Comparison of ENCODE assay signal across 2 cellular contexts in the genomic region with DNA sequence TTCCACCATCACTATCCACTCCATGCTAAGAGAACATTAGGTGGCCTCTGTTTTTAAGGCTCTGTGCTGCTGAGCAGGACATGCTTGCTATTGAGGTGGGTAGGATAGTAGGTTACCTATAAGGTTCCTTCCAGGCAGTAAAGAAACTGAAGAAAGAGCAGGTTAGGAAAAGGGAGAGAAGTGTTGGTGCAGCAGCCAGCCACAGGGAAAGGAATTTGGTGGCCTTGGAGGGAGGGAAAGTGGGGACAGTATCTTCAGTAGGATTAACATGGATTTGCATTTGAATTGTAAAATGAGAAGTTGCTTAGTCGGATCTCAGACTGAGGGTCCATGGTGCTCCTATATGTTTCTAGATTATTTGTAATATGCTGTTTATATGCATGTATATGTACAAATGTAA.
TF ChIP-seq lines count a peak whose summit lies in the region.

No MANE protein-coding gene starts in this region.

TF ChIP-seq in GM12878, 131 proteins besides CTCF, POLR2A, EP300 and RAD21:
- TF ChIP-seq STAT3 (IDR thresholded peaks at IDR 0.05; ENCODE audit: low read depth, low read length) (no peak), RBBP5 (conservative IDR thresholded peaks at IDR 0.05) (no peak), EZH2 (IDR thresholded peaks at IDR 0.05; ENCODE audit: borderline replicate concordance, control insufficient read depth, low read depth, low read length) (no peak), HCFC1 (IDR thresholded peaks at IDR 0.05; ENCODE audit: low read length) (no peak), SREBF2 (IDR thresholded peaks at IDR 0.05; ENCODE audit: low read length) (no peak)
- TF ChIP-seq, protein P1, sequence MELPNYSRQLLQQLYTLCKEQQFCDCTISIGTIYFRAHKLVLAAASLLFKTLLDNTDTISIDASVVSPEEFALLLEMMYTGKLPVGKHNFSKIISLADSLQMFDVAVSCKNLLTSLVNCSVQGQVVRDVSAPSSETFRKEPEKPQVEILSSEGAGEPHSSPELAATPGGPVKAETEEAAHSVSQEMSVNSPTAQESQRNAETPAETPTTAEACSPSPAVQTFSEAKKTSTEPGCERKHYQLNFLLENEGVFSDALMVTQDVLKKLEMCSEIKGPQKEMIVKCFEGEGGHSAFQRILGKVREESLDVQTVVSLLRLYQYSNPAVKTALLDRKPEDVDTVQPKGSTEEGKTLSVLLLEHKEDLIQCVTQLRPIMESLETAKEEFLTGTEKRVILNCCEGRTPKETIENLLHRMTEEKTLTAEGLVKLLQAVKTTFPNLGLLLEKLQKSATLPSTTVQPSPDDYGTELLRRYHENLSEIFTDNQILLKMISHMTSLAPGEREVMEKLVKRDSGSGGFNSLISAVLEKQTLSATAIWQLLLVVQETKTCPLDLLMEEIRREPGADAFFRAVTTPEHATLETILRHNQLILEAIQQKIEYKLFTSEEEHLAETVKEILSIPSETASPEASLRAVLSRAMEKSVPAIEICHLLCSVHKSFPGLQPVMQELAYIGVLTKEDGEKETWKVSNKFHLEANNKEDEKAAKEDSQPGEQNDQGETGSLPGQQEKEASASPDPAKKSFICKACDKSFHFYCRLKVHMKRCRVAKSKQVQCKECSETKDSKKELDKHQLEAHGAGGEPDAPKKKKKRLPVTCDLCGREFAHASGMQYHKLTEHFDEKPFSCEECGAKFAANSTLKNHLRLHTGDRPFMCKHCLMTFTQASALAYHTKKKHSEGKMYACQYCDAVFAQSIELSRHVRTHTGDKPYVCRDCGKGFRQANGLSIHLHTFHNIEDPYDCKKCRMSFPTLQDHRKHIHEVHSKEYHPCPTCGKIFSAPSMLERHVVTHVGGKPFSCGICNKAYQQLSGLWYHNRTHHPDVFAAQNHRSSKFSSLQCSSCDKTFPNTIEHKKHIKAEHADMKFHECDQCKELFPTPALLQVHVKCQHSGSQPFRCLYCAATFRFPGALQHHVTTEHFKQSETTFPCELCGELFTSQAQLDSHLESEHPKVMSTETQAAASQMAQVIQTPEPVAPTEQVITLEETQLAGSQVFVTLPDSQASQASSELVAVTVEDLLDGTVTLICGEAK (IDR thresholded peaks at IDR 0.05; ENCODE audit: borderline replicate concordance): no peak
- TF ChIP-seq, protein P2, sequence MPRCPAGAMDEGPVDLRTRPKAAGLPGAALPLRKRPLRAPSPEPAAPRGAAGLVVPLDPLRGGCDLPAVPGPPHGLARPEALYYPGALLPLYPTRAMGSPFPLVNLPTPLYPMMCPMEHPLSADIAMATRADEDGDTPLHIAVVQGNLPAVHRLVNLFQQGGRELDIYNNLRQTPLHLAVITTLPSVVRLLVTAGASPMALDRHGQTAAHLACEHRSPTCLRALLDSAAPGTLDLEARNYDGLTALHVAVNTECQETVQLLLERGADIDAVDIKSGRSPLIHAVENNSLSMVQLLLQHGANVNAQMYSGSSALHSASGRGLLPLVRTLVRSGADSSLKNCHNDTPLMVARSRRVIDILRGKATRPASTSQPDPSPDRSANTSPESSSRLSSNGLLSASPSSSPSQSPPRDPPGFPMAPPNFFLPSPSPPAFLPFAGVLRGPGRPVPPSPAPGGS (IDR thresholded peaks at IDR 0.05; ENCODE audit: borderline replicate concordance, insufficient read depth, low read depth, low read length, poor library complexity, severe bottlenecking): no peak
- TF ChIP-seq, protein P3, sequence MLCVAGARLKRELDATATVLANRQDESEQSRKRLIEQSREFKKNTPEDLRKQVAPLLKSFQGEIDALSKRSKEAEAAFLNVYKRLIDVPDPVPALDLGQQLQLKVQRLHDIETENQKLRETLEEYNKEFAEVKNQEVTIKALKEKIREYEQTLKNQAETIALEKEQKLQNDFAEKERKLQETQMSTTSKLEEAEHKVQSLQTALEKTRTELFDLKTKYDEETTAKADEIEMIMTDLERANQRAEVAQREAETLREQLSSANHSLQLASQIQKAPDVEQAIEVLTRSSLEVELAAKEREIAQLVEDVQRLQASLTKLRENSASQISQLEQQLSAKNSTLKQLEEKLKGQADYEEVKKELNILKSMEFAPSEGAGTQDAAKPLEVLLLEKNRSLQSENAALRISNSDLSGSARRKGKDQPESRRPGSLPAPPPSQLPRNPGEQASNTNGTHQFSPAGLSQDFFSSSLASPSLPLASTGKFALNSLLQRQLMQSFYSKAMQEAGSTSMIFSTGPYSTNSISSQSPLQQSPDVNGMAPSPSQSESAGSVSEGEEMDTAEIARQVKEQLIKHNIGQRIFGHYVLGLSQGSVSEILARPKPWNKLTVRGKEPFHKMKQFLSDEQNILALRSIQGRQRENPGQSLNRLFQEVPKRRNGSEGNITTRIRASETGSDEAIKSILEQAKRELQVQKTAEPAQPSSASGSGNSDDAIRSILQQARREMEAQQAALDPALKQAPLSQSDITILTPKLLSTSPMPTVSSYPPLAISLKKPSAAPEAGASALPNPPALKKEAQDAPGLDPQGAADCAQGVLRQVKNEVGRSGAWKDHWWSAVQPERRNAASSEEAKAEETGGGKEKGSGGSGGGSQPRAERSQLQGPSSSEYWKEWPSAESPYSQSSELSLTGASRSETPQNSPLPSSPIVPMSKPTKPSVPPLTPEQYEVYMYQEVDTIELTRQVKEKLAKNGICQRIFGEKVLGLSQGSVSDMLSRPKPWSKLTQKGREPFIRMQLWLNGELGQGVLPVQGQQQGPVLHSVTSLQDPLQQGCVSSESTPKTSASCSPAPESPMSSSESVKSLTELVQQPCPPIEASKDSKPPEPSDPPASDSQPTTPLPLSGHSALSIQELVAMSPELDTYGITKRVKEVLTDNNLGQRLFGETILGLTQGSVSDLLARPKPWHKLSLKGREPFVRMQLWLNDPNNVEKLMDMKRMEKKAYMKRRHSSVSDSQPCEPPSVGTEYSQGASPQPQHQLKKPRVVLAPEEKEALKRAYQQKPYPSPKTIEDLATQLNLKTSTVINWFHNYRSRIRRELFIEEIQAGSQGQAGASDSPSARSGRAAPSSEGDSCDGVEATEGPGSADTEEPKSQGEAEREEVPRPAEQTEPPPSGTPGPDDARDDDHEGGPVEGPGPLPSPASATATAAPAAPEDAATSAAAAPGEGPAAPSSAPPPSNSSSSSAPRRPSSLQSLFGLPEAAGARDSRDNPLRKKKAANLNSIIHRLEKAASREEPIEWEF (IDR thresholded peaks at IDR 0.05; ENCODE audit: insufficient replicate concordance, low read depth, low read length): no peak
- TF ChIP-seq, protein P4, sequence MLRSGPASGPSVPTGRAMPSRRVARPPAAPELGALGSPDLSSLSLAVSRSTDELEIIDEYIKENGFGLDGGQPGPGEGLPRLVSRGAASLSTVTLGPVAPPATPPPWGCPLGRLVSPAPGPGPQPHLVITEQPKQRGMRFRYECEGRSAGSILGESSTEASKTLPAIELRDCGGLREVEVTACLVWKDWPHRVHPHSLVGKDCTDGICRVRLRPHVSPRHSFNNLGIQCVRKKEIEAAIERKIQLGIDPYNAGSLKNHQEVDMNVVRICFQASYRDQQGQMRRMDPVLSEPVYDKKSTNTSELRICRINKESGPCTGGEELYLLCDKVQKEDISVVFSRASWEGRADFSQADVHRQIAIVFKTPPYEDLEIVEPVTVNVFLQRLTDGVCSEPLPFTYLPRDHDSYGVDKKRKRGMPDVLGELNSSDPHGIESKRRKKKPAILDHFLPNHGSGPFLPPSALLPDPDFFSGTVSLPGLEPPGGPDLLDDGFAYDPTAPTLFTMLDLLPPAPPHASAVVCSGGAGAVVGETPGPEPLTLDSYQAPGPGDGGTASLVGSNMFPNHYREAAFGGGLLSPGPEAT (IDR thresholded peaks at IDR 0.05; ENCODE audit: low read depth): no peak

TF ChIP-seq in SK-N-SH treated with all-trans-retinoic acid at 6 μM for 48 hours, 23 proteins besides CTCF, POLR2A, EP300 and RAD21:
- TF ChIP-seq, protein P5, sequence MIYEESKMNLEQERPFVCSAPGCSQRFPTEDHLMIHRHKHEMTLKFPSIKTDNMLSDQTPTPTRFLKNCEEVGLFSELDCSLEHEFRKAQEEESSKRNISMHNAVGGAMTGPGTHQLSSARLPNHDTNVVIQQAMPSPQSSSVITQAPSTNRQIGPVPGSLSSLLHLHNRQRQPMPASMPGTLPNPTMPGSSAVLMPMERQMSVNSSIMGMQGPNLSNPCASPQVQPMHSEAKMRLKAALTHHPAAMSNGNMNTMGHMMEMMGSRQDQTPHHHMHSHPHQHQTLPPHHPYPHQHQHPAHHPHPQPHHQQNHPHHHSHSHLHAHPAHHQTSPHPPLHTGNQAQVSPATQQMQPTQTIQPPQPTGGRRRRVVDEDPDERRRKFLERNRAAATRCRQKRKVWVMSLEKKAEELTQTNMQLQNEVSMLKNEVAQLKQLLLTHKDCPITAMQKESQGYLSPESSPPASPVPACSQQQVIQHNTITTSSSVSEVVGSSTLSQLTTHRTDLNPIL (CRISPR knock-in tag; IDR thresholded peaks at IDR 0.05; ENCODE audit: low read depth): no peak
- no peak for TF ChIP-seq ESRRG (CRISPR knock-in tag; IDR thresholded peaks at IDR 0.05)
- no peak for TF ChIP-seq ISL1 (CRISPR knock-in tag; IDR thresholded peaks at IDR 0.05)
- TF ChIP-seq SNAI2 (CRISPR knock-in tag; IDR thresholded peaks at IDR 0.05): no peak
- TF ChIP-seq ARNTL (CRISPR knock-in tag; IDR thresholded peaks at IDR 0.05; ENCODE audit: borderline replicate concordance, low read depth): no peak
- no peak for TF ChIP-seq TCF4 (CRISPR knock-in tag; IDR thresholded peaks at IDR 0.05; ENCODE audit: borderline replicate concordance)
- TF ChIP-seq, protein P6, sequence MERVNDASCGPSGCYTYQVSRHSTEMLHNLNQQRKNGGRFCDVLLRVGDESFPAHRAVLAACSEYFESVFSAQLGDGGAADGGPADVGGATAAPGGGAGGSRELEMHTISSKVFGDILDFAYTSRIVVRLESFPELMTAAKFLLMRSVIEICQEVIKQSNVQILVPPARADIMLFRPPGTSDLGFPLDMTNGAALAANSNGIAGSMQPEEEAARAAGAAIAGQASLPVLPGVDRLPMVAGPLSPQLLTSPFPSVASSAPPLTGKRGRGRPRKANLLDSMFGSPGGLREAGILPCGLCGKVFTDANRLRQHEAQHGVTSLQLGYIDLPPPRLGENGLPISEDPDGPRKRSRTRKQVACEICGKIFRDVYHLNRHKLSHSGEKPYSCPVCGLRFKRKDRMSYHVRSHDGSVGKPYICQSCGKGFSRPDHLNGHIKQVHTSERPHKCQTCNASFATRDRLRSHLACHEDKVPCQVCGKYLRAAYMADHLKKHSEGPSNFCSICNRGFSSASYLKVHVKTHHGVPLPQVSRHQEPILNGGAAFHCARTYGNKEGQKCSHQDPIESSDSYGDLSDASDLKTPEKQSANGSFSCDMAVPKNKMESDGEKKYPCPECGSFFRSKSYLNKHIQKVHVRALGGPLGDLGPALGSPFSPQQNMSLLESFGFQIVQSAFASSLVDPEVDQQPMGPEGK (CRISPR knock-in tag; IDR thresholded peaks at IDR 0.05; ENCODE audit: borderline replicate concordance): no peak
- TF ChIP-seq TOX (CRISPR knock-in tag; IDR thresholded peaks at IDR 0.05; ENCODE audit: borderline replicate concordance): no peak
- no peak for TF ChIP-seq OSR1 (CRISPR knock-in tag; IDR thresholded peaks at IDR 0.05)
- no peak for TF ChIP-seq PPARA (CRISPR knock-in tag; IDR thresholded peaks at IDR 0.05; ENCODE audit: borderline replicate concordance)
- TF ChIP-seq, protein P7, sequence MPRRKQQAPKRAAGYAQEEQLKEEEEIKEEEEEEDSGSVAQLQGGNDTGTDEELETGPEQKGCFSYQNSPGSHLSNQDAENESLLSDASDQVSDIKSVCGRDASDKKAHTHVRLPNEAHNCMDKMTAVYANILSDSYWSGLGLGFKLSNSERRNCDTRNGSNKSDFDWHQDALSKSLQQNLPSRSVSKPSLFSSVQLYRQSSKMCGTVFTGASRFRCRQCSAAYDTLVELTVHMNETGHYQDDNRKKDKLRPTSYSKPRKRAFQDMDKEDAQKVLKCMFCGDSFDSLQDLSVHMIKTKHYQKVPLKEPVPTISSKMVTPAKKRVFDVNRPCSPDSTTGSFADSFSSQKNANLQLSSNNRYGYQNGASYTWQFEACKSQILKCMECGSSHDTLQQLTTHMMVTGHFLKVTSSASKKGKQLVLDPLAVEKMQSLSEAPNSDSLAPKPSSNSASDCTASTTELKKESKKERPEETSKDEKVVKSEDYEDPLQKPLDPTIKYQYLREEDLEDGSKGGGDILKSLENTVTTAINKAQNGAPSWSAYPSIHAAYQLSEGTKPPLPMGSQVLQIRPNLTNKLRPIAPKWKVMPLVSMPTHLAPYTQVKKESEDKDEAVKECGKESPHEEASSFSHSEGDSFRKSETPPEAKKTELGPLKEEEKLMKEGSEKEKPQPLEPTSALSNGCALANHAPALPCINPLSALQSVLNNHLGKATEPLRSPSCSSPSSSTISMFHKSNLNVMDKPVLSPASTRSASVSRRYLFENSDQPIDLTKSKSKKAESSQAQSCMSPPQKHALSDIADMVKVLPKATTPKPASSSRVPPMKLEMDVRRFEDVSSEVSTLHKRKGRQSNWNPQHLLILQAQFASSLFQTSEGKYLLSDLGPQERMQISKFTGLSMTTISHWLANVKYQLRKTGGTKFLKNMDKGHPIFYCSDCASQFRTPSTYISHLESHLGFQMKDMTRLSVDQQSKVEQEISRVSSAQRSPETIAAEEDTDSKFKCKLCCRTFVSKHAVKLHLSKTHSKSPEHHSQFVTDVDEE (CRISPR knock-in tag; IDR thresholded peaks at IDR 0.05): no peak
- no peak for TF ChIP-seq ZFP3 (CRISPR knock-in tag; IDR thresholded peaks at IDR 0.05)
- TF ChIP-seq ZC3H10 (CRISPR knock-in tag; IDR thresholded peaks at IDR 0.05): no peak
- TF ChIP-seq ZNF565 (CRISPR knock-in tag; conservative IDR thresholded peaks at IDR 0.05; ENCODE audit: low read depth): no peak
- TF ChIP-seq ZNF70 (CRISPR knock-in tag; IDR thresholded peaks at IDR 0.05): no peak
- TF ChIP-seq, protein P8, sequence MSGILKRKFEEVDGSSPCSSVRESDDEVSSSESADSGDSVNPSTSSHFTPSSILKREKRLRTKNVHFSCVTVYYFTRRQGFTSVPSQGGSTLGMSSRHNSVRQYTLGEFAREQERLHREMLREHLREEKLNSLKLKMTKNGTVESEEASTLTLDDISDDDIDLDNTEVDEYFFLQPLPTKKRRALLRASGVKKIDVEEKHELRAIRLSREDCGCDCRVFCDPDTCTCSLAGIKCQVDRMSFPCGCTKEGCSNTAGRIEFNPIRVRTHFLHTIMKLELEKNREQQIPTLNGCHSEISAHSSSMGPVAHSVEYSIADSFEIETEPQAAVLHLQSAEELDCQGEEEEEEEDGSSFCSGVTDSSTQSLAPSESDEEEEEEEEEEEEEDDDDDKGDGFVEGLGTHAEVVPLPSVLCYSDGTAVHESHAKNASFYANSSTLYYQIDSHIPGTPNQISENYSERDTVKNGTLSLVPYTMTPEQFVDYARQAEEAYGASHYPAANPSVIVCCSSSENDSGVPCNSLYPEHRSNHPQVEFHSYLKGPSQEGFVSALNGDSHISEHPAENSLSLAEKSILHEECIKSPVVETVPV (CRISPR knock-in tag; IDR thresholded peaks at IDR 0.05): no peak
- TF ChIP-seq CSDC2 (CRISPR knock-in tag; IDR thresholded peaks at IDR 0.05): no peak
- no peak for TF ChIP-seq GLIS3 (CRISPR knock-in tag; IDR thresholded peaks at IDR 0.05)
- no peak for TF ChIP-seq RARB (CRISPR knock-in tag; IDR thresholded peaks at IDR 0.05)
TF ChIP-seq in SK-N-SH treated with all-trans-retinoic acid at 6 μM for 48 hours: peak in this region for 0.
